Comparison of ENCODE assay signal across 26 cellular contexts in the genomic region with DNA sequence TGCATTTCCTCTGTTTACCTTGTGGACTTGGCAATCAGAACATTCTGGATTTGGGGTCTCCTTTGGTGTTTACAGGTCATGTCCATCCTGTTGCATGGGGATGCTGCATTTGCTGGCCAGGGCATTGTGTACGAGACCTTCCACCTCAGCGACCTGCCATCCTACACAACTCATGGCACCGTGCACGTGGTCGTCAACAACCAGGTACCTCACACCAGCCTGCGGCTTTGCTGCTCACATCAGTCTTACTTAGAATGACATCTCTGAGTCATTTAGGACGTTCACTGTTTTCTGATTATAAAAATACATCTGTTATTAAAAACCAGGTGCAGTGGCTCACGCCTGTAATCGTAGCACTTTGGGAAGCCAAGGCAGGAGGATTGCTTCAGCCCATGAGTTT.
"Had no signal": no experiment of that assay in that cellular context is flagged by ENCODE, and none has a peak within 500 bp of the region (broad histone marks: within the 10 kb centered on the region; RNA-seq: fewer than 3 reads in every experiment).

No MANE protein-coding gene starts in this region.

- H3K27ac ChIP-seq: KMS-11, PC-9, WERI-Rb-1 had no signal

- H3K9me3 Mint-ChIP-seq: activated naive CD4-positive, alpha-beta T cell treated with anti-CD3 and anti-CD28 coated beads, Interleukin-2, amount 10 ng/mL, durations not matched to agents 7 days and 5 days; activated naive CD8-positive, alpha-beta T cell treated with anti-CD3 and anti-CD28 coated beads, Interleukin-2, amount 50 U/mL, for 24 hours; activated T-cell treated with anti-CD3 and anti-CD28 coated beads, Interleukin-2, amount 50 U/mL, for 24 hours; brain had no signal

- DNase-seq: activated CD4-positive, alpha-beta T cell treated with anti-CD3 and anti-CD28 coated beads for 1 hour; activated CD4-positive, alpha-beta T cell treated with anti-CD3 and anti-CD28 coated beads for 48 hours; activated CD4-positive, CD25-positive, alpha-beta regulatory T cell; activated CD8-positive, alpha-beta T cell treated with anti-CD3 and anti-CD28 coated beads, Interleukin-2, amount 10 ng/mL, durations not matched to agents 7 days and 5 days; activated naive CD4-positive, alpha-beta T cell treated with anti-CD3 and anti-CD28 coated beads, Interleukin-2, amount 10 ng/mL, durations not matched to agents 7 days and 5 days; activated naive CD8-positive, alpha-beta T cell treated with anti-CD3 and anti-CD28 coated beads, Interleukin-2, amount 50 U/mL, for 24 hours; activated T-cell treated with anti-CD3 and anti-CD28 coated beads, Interleukin-2, amount 50 U/mL, for 24 hours; anterior cingulate cortex; MM.1S; MV-4-11; NCI-H1092; NCI-H1436 treated with DMSO at 0.1 percent for 48 hours; NCI-H1694 treated with DMSO at 0.1 percent for 48 hours; NCI-H2029; NCI-H345; NCI-H524 treated with DMSO at 0.1 percent for 48 hours; NK-92 treated with Interleukin-12 subunit alpha and Interleukin-12 subunit beta, amount 100 ng/mL, for 24 hours; PC-9; Right ventricle myocardium superior; SW 1271; T-helper 1 cell; T1000; WERI-Rb-1 had no signal

- H3K4me3 Mint-ChIP-seq: activated CD8-positive, alpha-beta T cell treated with anti-CD3 and anti-CD28 coated beads, Interleukin-2, amount 10 ng/mL, durations not matched to agents 7 days and 5 days; activated naive CD4-positive, alpha-beta T cell treated with anti-CD3 and anti-CD28 coated beads, Interleukin-2, amount 10 ng/mL, durations not matched to agents 7 days and 5 days; activated naive CD8-positive, alpha-beta T cell; activated naive CD8-positive, alpha-beta T cell treated with anti-CD3 and anti-CD28 coated beads, Interleukin-2, amount 50 U/mL, for 24 hours; activated T-cell treated with anti-CD3 and anti-CD28 coated beads, Interleukin-2, amount 50 U/mL, for 24 hours; brain had no signal

- ATAC-seq: activated CD8-positive, alpha-beta T cell treated with anti-CD3 and anti-CD28 coated beads, Interleukin-2, amount 10 ng/mL, durations not matched to agents 7 days and 5 days; activated naive CD8-positive, alpha-beta T cell treated with anti-CD3 and anti-CD28 coated beads, Interleukin-2, amount 50 U/mL, for 24 hours had no signal

- H3K4me1 Mint-ChIP-seq: activated naive CD4-positive, alpha-beta T cell treated with anti-CD3 and anti-CD28 coated beads, Interleukin-2, amount 10 ng/mL, durations not matched to agents 7 days and 5 days; activated naive CD8-positive, alpha-beta T cell treated with anti-CD3 and anti-CD28 coated beads, Interleukin-2, amount 50 U/mL, for 24 hours; brain had no signal

- H3K27me3 Mint-ChIP-seq: activated naive CD4-positive, alpha-beta T cell treated with anti-CD3 and anti-CD28 coated beads, Interleukin-2, amount 10 ng/mL, durations not matched to agents 7 days and 5 days; activated naive CD8-positive, alpha-beta T cell; activated naive CD8-positive, alpha-beta T cell treated with anti-CD3 and anti-CD28 coated beads, Interleukin-2, amount 50 U/mL, for 24 hours; activated T-cell treated with anti-CD3 and anti-CD28 coated beads, Interleukin-2, amount 50 U/mL, for 24 hours; brain had no signal

- H3K27ac Mint-ChIP-seq: activated CD8-positive, alpha-beta T cell treated with anti-CD3 and anti-CD28 coated beads, Interleukin-2, amount 10 ng/mL, durations not matched to agents 7 days and 5 days; activated naive CD8-positive, alpha-beta T cell; activated naive CD8-positive, alpha-beta T cell treated with anti-CD3 and anti-CD28 coated beads, Interleukin-2, amount 50 U/mL, for 24 hours; brain had no signal
